In the genomic region with DNA sequence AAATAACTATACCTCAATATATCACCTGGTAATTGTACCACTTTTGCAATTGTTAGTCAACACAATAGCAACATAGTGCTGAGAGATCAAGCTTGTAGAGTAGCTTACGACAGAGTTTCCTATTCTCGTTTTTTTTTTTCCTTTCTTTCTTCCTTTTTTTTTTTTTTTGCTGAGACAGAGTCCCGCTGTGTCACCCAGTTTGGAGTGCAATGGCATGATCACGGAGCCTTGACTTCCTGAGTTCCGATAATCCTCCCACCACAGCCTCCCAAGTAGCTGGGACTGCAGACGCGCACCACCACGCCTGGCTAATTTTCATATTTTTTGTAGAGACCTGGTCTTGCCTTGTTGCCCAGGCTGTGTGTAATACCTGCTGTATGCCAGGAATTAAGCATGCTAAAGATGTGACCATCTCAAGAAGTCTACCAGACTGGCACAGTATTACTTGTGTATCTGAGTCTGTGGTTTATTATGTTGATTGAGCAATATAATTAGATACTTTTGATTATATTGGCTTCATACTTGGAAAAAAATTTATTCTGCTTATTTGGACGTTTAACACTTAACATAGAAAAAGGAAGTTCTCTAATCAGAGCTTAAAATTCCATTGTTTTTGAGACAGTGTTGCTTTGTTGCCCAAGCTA, we compare ENCODE assay signal across 9 cellular contexts. TPM values are rescaled to one million over a fixed set of nuclear protein-coding genes. Genes with fewer than 3 reads are reported as not detected.
DNase-seq lines count a peak whose midpoint lies in the region; ATAC-seq and TF ChIP-seq lines count a peak whose summit lies in the region.
"Had no signal": no experiment of that assay in that cellular context is flagged by ENCODE, and none has a peak within 500 bp of the region (broad histone marks: within the 10 kb centered on the region; RNA-seq: fewer than 3 reads in every experiment).

No MANE protein-coding gene starts in this region.

- H3K4me1 ChIP-seq in CD8-positive, alpha-beta T cell (ENCODE audit: insufficient read depth, low read length), result peaks cover 65% of the 10 kb centered on the region
- H3K4me1 ChIP-seq in IMR-90 (ENCODE audit: control insufficient read depth, insufficient read depth, low read length) (no peaks in the 10 kb centered on the region), osteoblast (ENCODE audit: insufficient read depth, low read length) (peaks cover 16% of the 10 kb centered on the region)

- no peak overlapping the region for H3K4me3 ChIP-seq in CD8-positive, alpha-beta T cell (ENCODE audit: low read depth, low read length)
- no peak overlapping the region for H3K4me3 ChIP-seq in IMR-90 (ENCODE audit: insufficient read depth, low read depth, low read length)
- H3K4me3 ChIP-seq in osteoblast (ENCODE audit: insufficient read depth, low read length), result no peak overlapping the region

- no peak overlapping the region for H4K5ac ChIP-seq in IMR-90 (ENCODE audit: low read depth, low read length)

- no peaks in the 10 kb centered on the region for H3K27me3 ChIP-seq in CD8-positive, alpha-beta T cell (ENCODE audit: insufficient read depth, low read length)
- H3K27me3 ChIP-seq in IMR-90 (ENCODE audit: control insufficient read depth, insufficient read depth, low read length), result no peaks in the 10 kb centered on the region
- H3K27me3 ChIP-seq in osteoblast (ENCODE audit: insufficient read depth, low read length), result no peaks in the 10 kb centered on the region

- H3K36me3 Mint-ChIP-seq in CD8-positive, alpha-beta T cell, result peaks cover 42% of the 10 kb centered on the region
- H3K36me3 Mint-ChIP-seq in activated CD4-positive, alpha-beta memory T cell treated with anti-CD3 and anti-CD28 coated beads, Interleukin-2, amount 10 ng/mL, durations not matched to agents 7 days and 5 days (ENCODE audit: low read depth), result peaks cover 48% of the 10 kb centered on the region
- peaks cover 0 to 9% of the 10 kb centered on the region in 2 donors for H3K36me3 Mint-ChIP-seq in naive B cell

- no peak overlapping the region for H3K27ac ChIP-seq in CD8-positive, alpha-beta T cell (ENCODE audit: low read depth, low read length)
- H3K27ac ChIP-seq in IMR-90 (ENCODE audit: insufficient read depth, low read length) (no peak overlapping the region), osteoblast (ENCODE audit: low read depth, low read length) (no peak overlapping the region)

- POLR2A ChIA-PET in CD8-positive, alpha-beta T cell (lab: Charles Lee), result interaction anchor here (1.1 kb wide), 1 partner anchor 29 kb away, joined by 3 read pairs; no protein-coding TSS in a partner anchor
- POLR2A ChIA-PET in IMR-90 (lab: Charles Lee; ENCODE audit: unreplicated experiment), result interaction anchor here (0.6 kb wide), 1 partner anchor 373 kb away, joined by 7 read pairs; no protein-coding TSS in a partner anchor
- POLR2A ChIA-PET in activated CD4-positive, alpha-beta memory T cell treated with anti-CD3 and anti-CD28 coated beads, Interleukin-2, amount 10 ng/mL, durations not matched to agents 7 days and 5 days (lab: Charles Lee), result interaction anchor here (0.7 to 1.8 kb wide), 7 partner anchors 8 to 594 kb away, joined by 3 to 11 read pairs (median 3); partner anchors contain the start of genes EIF2A, ERICH6, SERP1 and SIAH2

- H2AK5ac ChIP-seq in IMR-90 (ENCODE audit: low read depth, low read length), result no peak overlapping the region

- CTCF ChIA-PET in CD8-positive, alpha-beta T cell (lab: Charles Lee), result interaction anchor here (0.7 kb wide), 1 partner anchor 137 kb away, joined by 3 read pairs; no protein-coding TSS in a partner anchor
- CTCF ChIA-PET in IMR-90 (lab: Yijun Ruan, JAX), result interaction anchor here (0.8 kb wide), 1 partner anchor 18 kb away, joined by 3 read pairs; no protein-coding TSS in a partner anchor
- CTCF ChIA-PET in activated CD4-positive, alpha-beta memory T cell treated with anti-CD3 and anti-CD28 coated beads, Interleukin-2, amount 10 ng/mL, durations not matched to agents 7 days and 5 days (lab: Charles Lee), result interaction anchor here (0.8 to 1.1 kb wide), 5 partner anchors 8 to 156 kb away, joined by 3 read pairs; no protein-coding TSS in a partner anchor

- no peaks in the 10 kb centered on the region for H3K9me1 ChIP-seq in IMR-90 (ENCODE audit: insufficient read depth, low read length)

- H3K4me2 ChIP-seq in IMR-90 (ENCODE audit: low read depth, low read length) (no peak overlapping the region), osteoblast (ENCODE audit: insufficient read depth, low read length) (no peak overlapping the region)

- H3K4me3 Mint-ChIP-seq in CD8-positive, alpha-beta T cell, result peak overlapping the region; percentile 66
- H3K4me3 Mint-ChIP-seq in activated CD4-positive, alpha-beta memory T cell treated with anti-CD3 and anti-CD28 coated beads, Interleukin-2, amount 10 ng/mL, durations not matched to agents 7 days and 5 days, result peak overlapping the region; percentile 98
- peak overlapping the region; percentile 71 to 96 (median 82) for H3K4me3 Mint-ChIP-seq in naive B cell

- ATAC-seq in CD8-positive, alpha-beta T cell, result no peak
- no peak for ATAC-seq in IMR-90 (ENCODE audit: low read depth)
- no peak for ATAC-seq in naive B cell (ENCODE audit: low read depth in 2 of 2)
- no peak for ATAC-seq in HG02588 (IDR thresholded peaks at IDR 0.05; ENCODE audit: unreplicated experiment)
- ATAC-seq: left lobe of liver had no signal

- no peak for TF ChIP-seq RAD21 in IMR-90 (IDR thresholded peaks at IDR 0.05; ENCODE audit: low read length)

- no peak overlapping the region for H2AK9ac ChIP-seq in IMR-90 (replicated peaks; ENCODE audit: low read depth, low read length, poor library complexity)

- H3K79me1 ChIP-seq in IMR-90 (ENCODE audit: low read depth in 1 of 2, low read length in 2 of 2), result peaks cover 6 to 49% of the 10 kb centered on the region in 2 experiments; a peak in 3 of 4 replicates

- H3K14ac ChIP-seq in IMR-90 (replicated peaks; ENCODE audit: low read depth, low read length), result no peak overlapping the region

- H3K9me3 Mint-ChIP-seq in CD8-positive, alpha-beta T cell, result no peaks in the 10 kb centered on the region
- H3K9me3 Mint-ChIP-seq in activated CD4-positive, alpha-beta memory T cell treated with anti-CD3 and anti-CD28 coated beads, Interleukin-2, amount 10 ng/mL, durations not matched to agents 7 days and 5 days, result no peaks in the 10 kb centered on the region
- no peaks in the 10 kb centered on the region for H3K9me3 Mint-ChIP-seq in naive B cell

- no peak overlapping the region for H2BK120ac ChIP-seq in IMR-90 (ENCODE audit: low read depth, low read length)

- no peak overlapping the region for H2AFZ ChIP-seq in IMR-90 (replicated peaks; ENCODE audit: low read length, poor library complexity)
- no peak overlapping the region for H2AFZ ChIP-seq in osteoblast (ENCODE audit: low read length)

- TF ChIP-seq CTCF in CD8-positive, alpha-beta T cell (IDR thresholded peaks at IDR 0.05), result no peak
- no peak for TF ChIP-seq CTCF in IMR-90 (conservative IDR thresholded peaks at IDR 0.05; ENCODE audit: low read depth, low read length)
- no peak for TF ChIP-seq CTCF in osteoblast (IDR thresholded peaks at IDR 0.05; ENCODE audit: extremely low read depth, low read depth, low read length)

- peak overlapping the region; percentile 82 for H3K27ac Mint-ChIP-seq in CD8-positive, alpha-beta T cell
- H3K27ac Mint-ChIP-seq in activated CD4-positive, alpha-beta memory T cell treated with anti-CD3 and anti-CD28 coated beads, Interleukin-2, amount 10 ng/mL, durations not matched to agents 7 days and 5 days, result peak overlapping the region; percentile 58
- H3K27ac Mint-ChIP-seq in naive B cell, result peak overlapping the region; percentile 47 to 99 (median 85)

- dilution Hi-C loops in IMR-90 (cut with HindIII; ENCODE audit: low sequenced_read_pairs, unreplicated experiment), result no loop called here

- DNase-seq in CD8-positive, alpha-beta T cell, result no peak
- DNase-seq in IMR-90, result no peak
- DNase-seq in activated CD4-positive, alpha-beta memory T cell treated with anti-CD3 and anti-CD28 coated beads, Interleukin-2, amount 10 ng/mL, durations not matched to agents 7 days and 5 days, result peak; percentile 29
- peak; percentile 26 for DNase-seq in naive B cell
- DNase-seq in osteoblast (ENCODE audit: insufficient read length, low spot score, missing footprints), result no peak
- no peak for DNase-seq in mesenteric fat pad (ENCODE audit: low spot score)
- DNase-seq in retina, result no peak

- peaks cover 84% of the 10 kb centered on the region for H3K4me1 Mint-ChIP-seq in CD8-positive, alpha-beta T cell (ENCODE audit: low read depth)
- peaks cover 74% of the 10 kb centered on the region for H3K4me1 Mint-ChIP-seq in activated CD4-positive, alpha-beta memory T cell treated with anti-CD3 and anti-CD28 coated beads, Interleukin-2, amount 10 ng/mL, durations not matched to agents 7 days and 5 days
- H3K4me1 Mint-ChIP-seq in naive B cell, result peaks cover 65 to 77% (median 76%) of the 10 kb centered on the region in 3 donors

- no peaks in the 10 kb centered on the region for H3K9me3 ChIP-seq in CD8-positive, alpha-beta T cell (ENCODE audit: low read length)
- no peaks in the 10 kb centered on the region for H3K9me3 ChIP-seq in IMR-90 (ENCODE audit: control insufficient read depth, insufficient read depth, low read length)
- no peaks in the 10 kb centered on the region for H3K9me3 ChIP-seq in osteoblast (ENCODE audit: low read depth, low read length)

- no peak overlapping the region for H3K23ac ChIP-seq in IMR-90 (ENCODE audit: low read depth, low read length)

- no peaks in the 10 kb centered on the region for H3K36me3 ChIP-seq in CD8-positive, alpha-beta T cell (ENCODE audit: insufficient read depth, low read length)
- peaks cover 4% of the 10 kb centered on the region for H3K36me3 ChIP-seq in IMR-90 (ENCODE audit: control insufficient read depth, insufficient read depth, low read length)
- no peaks in the 10 kb centered on the region for H3K36me3 ChIP-seq in osteoblast (ENCODE audit: insufficient read depth, low read length)

- H2BK5ac ChIP-seq in IMR-90 (ENCODE audit: low read depth, low read length, poor library complexity, severe bottlenecking), result no peak overlapping the region

- no peak overlapping the region for H4K91ac ChIP-seq in IMR-90 (ENCODE audit: insufficient read depth, low read depth, low read length)

- no peak overlapping the region for H2BK15ac ChIP-seq in IMR-90 (ENCODE audit: low read depth, low read length)

- no peak overlapping the region for H3K18ac ChIP-seq in IMR-90 (ENCODE audit: low read depth, low read length)

- no peak overlapping the region for H3K9ac ChIP-seq in IMR-90 (ENCODE audit: low read depth, low read length)

- TSS peak; percentile 18 for BruUV-seq in IMR-90 (replicated peaks; lab: Mats Ljungman, UMichigan)

- no peak for TF ChIP-seq POLR2A in IMR-90 (IDR thresholded peaks at IDR 0.05; ENCODE audit: low read depth, low read length)

- intact Hi-C loops in CD8-positive, alpha-beta T cell (cut with DNase I, micrococcal nuclease), result loop anchor here in 1 of 2 experiments (10.0 kb wide), 1 partner anchor 259 kb away; no protein-coding TSS in a partner anchor
- intact Hi-C loops in IMR-90 (cut with micrococcal nuclease), result no loop called here

- H3K27me3 Mint-ChIP-seq in CD8-positive, alpha-beta T cell (ENCODE audit: low read depth), result no peaks in the 10 kb centered on the region
- H3K27me3 Mint-ChIP-seq in activated CD4-positive, alpha-beta memory T cell treated with anti-CD3 and anti-CD28 coated beads, Interleukin-2, amount 10 ng/mL, durations not matched to agents 7 days and 5 days, result no peaks in the 10 kb centered on the region
- H3K27me3 Mint-ChIP-seq in naive B cell, result no peaks in the 10 kb centered on the region

- H4K20me1 ChIP-seq in IMR-90 (ENCODE audit: insufficient read depth, low read length) (peaks cover 48% of the 10 kb centered on the region), osteoblast (ENCODE audit: insufficient read depth, low read length) (peaks cover 28% of the 10 kb centered on the region)

- no peak overlapping the region for H4K8ac ChIP-seq in IMR-90 (ENCODE audit: low read depth in 2 of 2, low read length in 2 of 2)

- no peak overlapping the region for H3K4ac ChIP-seq in IMR-90 (ENCODE audit: low read depth, low read length)

- H2BK20ac ChIP-seq in IMR-90 (ENCODE audit: low read depth, low read length), result no peak overlapping the region

- H3K79me2 ChIP-seq in osteoblast (ENCODE audit: insufficient read depth, low read length), result peaks cover 91% of the 10 kb centered on the region

- WGBS in IMR-90 (ENCODE audit: extremely low coverage in 2 of 2, insufficient read length in 1 of 2), 2 experiments, result no CpG with 5 or more reads among the region's 9 CpGs

- H3K56ac ChIP-seq in IMR-90 (ENCODE audit: extremely low read depth, insufficient read depth, low read length), result no peak overlapping the region

- in situ Hi-C loops in IMR-90 (cut with MboI; ENCODE audit: low sequenced_read_pairs), result no loop called here

RNA-seq across cellular contexts. Expression of gene SELENOT, which starts 3.0 kb away (rescaled TPM):
- total RNA-seq in CD8-positive, alpha-beta T cell, result 100 to 1,000 TPM; 130 to 139 TPM
- total RNA-seq in IMR-90 (2012; rRNA removed), result 399 and 415 TPM in 2 replicates
- 344 and 365 TPM in 2 replicates for polyA plus RNA-seq in IMR-90 (2012; rRNA removed)
- 120 and 131 TPM in 2 replicates for polyA plus RNA-seq in IMR-90 (2012; cell fraction: cytosol; rRNA removed)
- 25.9 and 145 TPM in 2 replicates for polyA plus RNA-seq in IMR-90 (2012; cell fraction: nucleus; rRNA removed; ENCODE audit: low replicate concordance)
- 100 to 1,000 TPM; 124 to 130 TPM for total RNA-seq in activated CD4-positive, alpha-beta memory T cell treated with anti-CD3 and anti-CD28 coated beads, Interleukin-2, amount 10 ng/mL, durations not matched to agents 7 days and 5 days
- polyA plus RNA-seq in naive B cell (ENCODE audit: low read depth in 6 of 6), result 100 to 1,000 TPM; 279 to 418 (median 299) TPM
- total RNA-seq in osteoblast, result 87.9 and 94.3 TPM in 2 replicates
- 104 TPM for total RNA-seq in mesenteric fat pad

RNA-seq across cellular contexts. Expression of gene EIF2A, which starts 59.5 kb away (rescaled TPM):
- 100 to 1,000 TPM; 156 to 162 TPM for total RNA-seq in CD8-positive, alpha-beta T cell
- 138 and 166 TPM in 2 replicates for total RNA-seq in IMR-90 (2012; rRNA removed)
- 58.6 and 61.2 TPM in 2 replicates for polyA plus RNA-seq in IMR-90 (2012; rRNA removed)
- polyA plus RNA-seq in IMR-90 (2012; cell fraction: cytosol; rRNA removed), result 22.8 and 26.1 TPM in 2 replicates
- 11.6 and 71.5 TPM in 2 replicates for polyA plus RNA-seq in IMR-90 (2012; cell fraction: nucleus; rRNA removed; ENCODE audit: low replicate concordance)
- total RNA-seq in activated CD4-positive, alpha-beta memory T cell treated with anti-CD3 and anti-CD28 coated beads, Interleukin-2, amount 10 ng/mL, durations not matched to agents 7 days and 5 days, result 10 to 100 TPM; 81.7 to 86.4 TPM
- 10 to 100 TPM; 31.6 to 54.0 (median 42.9) TPM for polyA plus RNA-seq in naive B cell (ENCODE audit: low read depth in 6 of 6)
- 230 and 238 TPM in 2 replicates for total RNA-seq in osteoblast
- 77.2 TPM for total RNA-seq in mesenteric fat pad

RNA-seq across cellular contexts. Expression of gene SERP1, which starts 59.8 kb away (rescaled TPM):
- 100 to 1,000 TPM; 143 to 151 TPM for total RNA-seq in CD8-positive, alpha-beta T cell
- total RNA-seq in IMR-90 (2012; rRNA removed), result 64.0 and 111 TPM in 2 replicates
- 73.4 and 106 TPM in 2 replicates for polyA plus RNA-seq in IMR-90 (2012; rRNA removed)
- polyA plus RNA-seq in IMR-90 (2012; cell fraction: cytosol; rRNA removed), result 397 and 526 TPM in 2 replicates
- 154 and 304 TPM in 2 replicates for polyA plus RNA-seq in IMR-90 (2012; cell fraction: nucleus; rRNA removed; ENCODE audit: low replicate concordance)
- 10 to 100 TPM; 98.4 to 98.5 TPM for total RNA-seq in activated CD4-positive, alpha-beta memory T cell treated with anti-CD3 and anti-CD28 coated beads, Interleukin-2, amount 10 ng/mL, durations not matched to agents 7 days and 5 days
- polyA plus RNA-seq in naive B cell (ENCODE audit: low read depth in 6 of 6), result 100 to 1,000 TPM in 4 of 6 donors, 10 to 100 TPM in 2; 82.5 to 115 (median 106) TPM
- 97.5 and 124 TPM in 2 replicates for total RNA-seq in osteoblast
- 85.2 TPM for total RNA-seq in mesenteric fat pad

Comparison
In these comparisons a context has a peak if more than half of its experiments do, and no peak if none do; other contexts are left out.
1. DNase-seq: peak in activated CD4-positive, alpha-beta memory T cell treated with anti-CD3 and anti-CD28 coated beads, Interleukin-2, amount 10 ng/mL, durations not matched to agents 7 days and 5 days (single experiment) and naive B cell (single experiment); none in CD8-positive, alpha-beta T cell (0 of 7), IMR-90 (single experiment), osteoblast (single experiment), mesenteric fat pad (single experiment) and retina (single experiment).
2. Peak in every context shown above with its lines, with median percentiles within 50 percentile points of each other: H3K27ac Mint-ChIP-seq and H3K4me3 Mint-ChIP-seq.